In genomic region chr16:81831722-81832126, GRCh38 we compare ENCODE assay signal across 9 cellular contexts. TPM values are rescaled to one million over a fixed set of nuclear protein-coding genes. Genes with fewer than 3 reads are reported as not detected.
DNase-seq lines count a peak whose midpoint lies in the region; ATAC-seq and TF ChIP-seq lines count a peak whose summit lies in the region.
"Had no signal": no experiment of that assay in that cellular context is flagged by ENCODE, and none has a peak within 500 bp of the region (broad histone marks: within the 10 kb centered on the region; RNA-seq: fewer than 3 reads in every experiment).

No MANE protein-coding gene starts in this region.

- ATAC-seq in GM18499 (IDR thresholded peaks at IDR 0.05; ENCODE audit: insufficient read depth, unreplicated experiment) = peak; percentile 41
- peak; percentile 82 for ATAC-seq in GM23338
- ATAC-seq in activated T-helper 17 cell treated with anti-CD3 and anti-CD28 coated beads, Interleukin-2, amount 50 U/mL, for 72 hours (replicated peaks) = peak; percentile 59
- peak; percentile 82 for ATAC-seq in mucosa of descending colon

- H3K27ac Mint-ChIP-seq in GM23338 = no peak overlapping the region; the same call in 1 of the 2 replicates
- no peak overlapping the region for H3K27ac Mint-ChIP-seq in activated T-helper 17 cell treated with anti-CD3 and anti-CD28 coated beads, Interleukin-2, amount 50 U/mL, for 72 hours
- H3K27ac Mint-ChIP-seq in nephron progenitor cell = no peak overlapping the region

- H3K36me3 Mint-ChIP-seq in GM23338 (ENCODE audit: low read depth) (no peaks in the 10 kb centered on the region), nephron progenitor cell (ENCODE audit: low read depth) (no peaks in the 10 kb centered on the region)
- no peaks in the 10 kb centered on the region for H3K36me3 Mint-ChIP-seq in activated T-helper 17 cell treated with anti-CD3 and anti-CD28 coated beads, Interleukin-2, amount 50 U/mL, for 72 hours (ENCODE audit: low read depth)

- H3K9me2 ChIP-seq in GM23338 (ENCODE audit: insufficient read depth) = no peaks in the 10 kb centered on the region

- no peak overlapping the region for H3K27ac ChIP-seq in GM23338 (ENCODE audit: low read depth)
- no peak overlapping the region for H3K27ac ChIP-seq in effector memory CD4-positive, alpha-beta T cell (ENCODE audit: insufficient read depth, low read length, poor library complexity, severe bottlenecking)
- H3K27ac ChIP-seq: SJSA1 had no signal

- H3F3A ChIP-seq in GM23338 (replicated peaks; ENCODE audit: low read depth) = no peaks in the 10 kb centered on the region

- TF ChIP-seq CTCF in GM23338 (conservative IDR thresholded peaks at IDR 0.05; ENCODE audit: low read depth in 2 of 2) = no peak
- no peak for TF ChIP-seq CTCF in mucosa of descending colon (IDR thresholded peaks at IDR 0.05)
- TF ChIP-seq CTCF in nephron progenitor cell (IDR thresholded peaks at IDR 0.05) = no peak

- intact Hi-C loops in mucosa of descending colon (cut with DNase I, micrococcal nuclease) = no loop called here

- no peak overlapping the region for H2AFZ ChIP-seq in GM23338

- no peaks in the 10 kb centered on the region for H4K20me1 ChIP-seq in GM23338 (replicated peaks; ENCODE audit: insufficient read depth)

- peak; percentile 34 for DNase-seq in GM23338 (ENCODE audit: low spot score)
- peak; percentile 96 for DNase-seq in MV-4-11 (lab: John Stamatoyannopoulos, UW)
- DNase-seq in mucosa of descending colon = peak; percentile 55 to 82 (median 58)
- DNase-seq in nephron progenitor cell = no peak
- DNase-seq in NCI-H510A treated with DMSO at 0.1 percent for 48 hours (lab: John Stamatoyannopoulos, UW) = no peak
- no peak for DNase-seq in effector memory CD4-positive, alpha-beta T cell

- H3K4me1 ChIP-seq in GM23338 (ENCODE audit: insufficient read depth) = peaks cover 14% of the 10 kb centered on the region; the same call in 1 of the 2 replicates
- no peaks in the 10 kb centered on the region for H3K4me1 ChIP-seq in mucosa of descending colon (ENCODE audit: low read depth)
- peaks cover 4% of the 10 kb centered on the region for H3K4me1 ChIP-seq in effector memory CD4-positive, alpha-beta T cell (ENCODE audit: control insufficient read depth, insufficient read depth, low read length, poor library complexity, severe bottlenecking)
- H3K4me1 ChIP-seq: SJSA1 had no signal

- H3K36me3 ChIP-seq in GM23338 (ENCODE audit: insufficient read depth) = no peaks in the 10 kb centered on the region
- H3K36me3 ChIP-seq in mucosa of descending colon (ENCODE audit: low read depth) = no peaks in the 10 kb centered on the region
- no peaks in the 10 kb centered on the region for H3K36me3 ChIP-seq in effector memory CD4-positive, alpha-beta T cell (ENCODE audit: control insufficient read depth, insufficient read depth, low read length)
- H3K36me3 ChIP-seq: SJSA1 had no signal

- H3K27me3 Mint-ChIP-seq in GM23338 (ENCODE audit: insufficient read depth, low read depth, poor library complexity) (peaks cover 10% of the 10 kb centered on the region), nephron progenitor cell (ENCODE audit: low read depth, poor library complexity) (peaks cover 18% of the 10 kb centered on the region)
- H3K27me3 Mint-ChIP-seq in activated T-helper 17 cell treated with anti-CD3 and anti-CD28 coated beads, Interleukin-2, amount 50 U/mL, for 72 hours = peaks cover 3% of the 10 kb centered on the region

- H3K4me1 Mint-ChIP-seq in GM23338 (peaks cover 22% of the 10 kb centered on the region), nephron progenitor cell (peaks cover 22% of the 10 kb centered on the region)
- H3K4me1 Mint-ChIP-seq in activated T-helper 17 cell treated with anti-CD3 and anti-CD28 coated beads, Interleukin-2, amount 50 U/mL, for 72 hours = no peaks in the 10 kb centered on the region

- peak overlapping the region; percentile 55; the same call in 1 of the 2 replicates for H3K4me2 ChIP-seq in GM23338

- H3K4me3 ChIP-seq in GM23338 (no peak overlapping the region), mucosa of descending colon (no peak overlapping the region)
- H3K4me3 ChIP-seq in effector memory CD4-positive, alpha-beta T cell (ENCODE audit: insufficient read depth, low read depth, low read length, poor library complexity, severe bottlenecking) = no peak overlapping the region
- H3K4me3 ChIP-seq: SJSA1 had no signal

- no peaks in the 10 kb centered on the region for H3K79me2 ChIP-seq in GM23338 (replicated peaks; ENCODE audit: insufficient read depth)

- no peak overlapping the region for H3K4me3 Mint-ChIP-seq in GM23338
- H3K4me3 Mint-ChIP-seq in activated T-helper 17 cell treated with anti-CD3 and anti-CD28 coated beads, Interleukin-2, amount 50 U/mL, for 72 hours = no peak overlapping the region
- H3K4me3 Mint-ChIP-seq in nephron progenitor cell = no peak overlapping the region

- H3K9me3 Mint-ChIP-seq in GM23338 (no peaks in the 10 kb centered on the region), nephron progenitor cell (no peaks in the 10 kb centered on the region)
- H3K9me3 Mint-ChIP-seq in activated T-helper 17 cell treated with anti-CD3 and anti-CD28 coated beads, Interleukin-2, amount 50 U/mL, for 72 hours = no peaks in the 10 kb centered on the region

- no peaks in the 10 kb centered on the region for H3K27me3 ChIP-seq in GM23338 (ENCODE audit: insufficient read depth)
- H3K27me3 ChIP-seq in effector memory CD4-positive, alpha-beta T cell (replicated peaks; ENCODE audit: control insufficient read depth, insufficient read depth, low read length, poor library complexity, severe bottlenecking) = no peaks in the 10 kb centered on the region

- H3K9me3 ChIP-seq in mucosa of descending colon = no peaks in the 10 kb centered on the region
- no peaks in the 10 kb centered on the region for H3K9me3 ChIP-seq in effector memory CD4-positive, alpha-beta T cell (ENCODE audit: control insufficient read depth, low read length)
- H3K9me3 ChIP-seq: SJSA1 had no signal

TF ChIP-seq in GM23338, 12 proteins besides CTCF, POLR2A, EP300 and RAD21:
- no peak for TF ChIP-seq POLR2AphosphoS5 (IDR thresholded peaks at IDR 0.05; ENCODE audit: low read depth)
- TF ChIP-seq ZNF331 (CRISPR knock-in tag; IDR thresholded peaks at IDR 0.05; ENCODE audit: low read depth) = no peak
TF ChIP-seq in GM23338: peak in this region for 0.

RNA-seq across cellular contexts. Expression of gene PLCG2, which starts 52.6 kb away (rescaled TPM):
- total RNA-seq in GM23338 (2014; rRNA removed; shearing (Covaris generic)) = 3.6 and 5.9 TPM in 2 replicates
- 1.4 and 2.4 TPM in 2 replicates for polyA plus RNA-seq in GM23338 (2016; fragmentation: Nextera tagmentation; extraction: Ambion mirVana)
- total RNA-seq in activated T-helper 17 cell treated with anti-CD3 and anti-CD28 coated beads, Interleukin-2, amount 50 U/mL, for 72 hours = 10 to 100 TPM in 1 of 2 donors, 1 to 10 TPM in 1; 6.6 to 11.0 TPM
- total RNA-seq in mucosa of descending colon = 10 to 100 TPM; 14.7 to 19.5 (median 15.0) TPM

Comparison
In these comparisons a context has a peak if more than half of its experiments do, and no peak if none do; other contexts are left out.
1. DNase-seq: peak in GM23338 (single experiment), MV-4-11 (single experiment) and mucosa of descending colon (3 of 3); none in nephron progenitor cell (single experiment), NCI-H510A treated with DMSO at 0.1 percent for 48 hours (single experiment) and effector memory CD4-positive, alpha-beta T cell (0 of 3).
2. Peak in every context shown above with its lines, with median percentiles within 50 percentile points of each other: ATAC-seq.